ENCODE assay signal across 28 cellular contexts in genomic region chr15:56640549-56640948, GRCh38.
"Had no signal": no experiment of that assay in that cellular context is flagged by ENCODE, and none has a peak within 500 bp of the region (broad histone marks: within the 10 kb centered on the region; RNA-seq: fewer than 3 reads in every experiment).

No MANE protein-coding gene starts in this region.

- H3K9me3 Mint-ChIP-seq: mesothelial cell of epicardium; naive B cell; natural killer cell treated with Interleukin-12 subunit alpha and Interleukin-12 subunit beta and Interleukin-15 and Interleukin-18, amount 100 ng/mL, for 72 hours; neural crest cell; stimulated activated naive CD8-positive, alpha-beta T cell treated with anti-CD3 and anti-CD28 coated beads, Interleukin-15, amount 100 ng/mL, for 72 hours had no signal

- H3K4me3 Mint-ChIP-seq: mesothelial cell of epicardium; naive B cell; natural killer cell treated with Interleukin-12 subunit alpha and Interleukin-12 subunit beta and Interleukin-15 and Interleukin-18, amount 100 ng/mL, for 72 hours; neural crest cell; stimulated activated naive CD8-positive, alpha-beta T cell treated with anti-CD3 and anti-CD28 coated beads, Interleukin-15, amount 100 ng/mL, for 72 hours had no signal

- H3K36me3 ChIP-seq: suprapubic skin had no signal

- DNase-seq: cortex of kidney; dorsolateral prefrontal cortex; effector CD4-positive, alpha-beta T cell; foreskin keratinocyte; heart left ventricle; left cardiac atrium; left lung; mesenchymal stem cell; mucosa of descending colon; naive B cell; right lobe of liver; small intestine; stimulated activated CD4-positive, alpha-beta T cell treated with anti-CD3 and anti-CD28 coated beads, Interleukin-1b, Interleukin-23, amount 100 ng/mL, for 48 hours; stimulated activated CD4-positive, alpha-beta T cell treated with anti-CD3 and anti-CD28 coated beads, Interleukin-4, amount 100 ng/mL, for 1 hour; stimulated activated CD8-positive, alpha-beta memory T cell treated with anti-CD3 and anti-CD28 coated beads, Interleukin-4, amount 100 ng/mL, for 48 hours; stimulated activated naive CD4-positive, alpha-beta T cell; stimulated activated naive CD8-positive, alpha-beta T cell treated with anti-CD3 and anti-CD28 coated beads, Interleukin-15, amount 100 ng/mL, for 72 hours; transverse colon had no signal

- H3K4me3 ChIP-seq: dorsolateral prefrontal cortex, gastroesophageal sphincter, heart left ventricle, hepatocyte, left lung, mucosa of descending colon, right lobe of liver, suprapubic skin, transverse colon had no signal

- H3K4me1 Mint-ChIP-seq: mesothelial cell of epicardium; naive B cell; stimulated activated naive CD8-positive, alpha-beta T cell treated with anti-CD3 and anti-CD28 coated beads, Interleukin-15, amount 100 ng/mL, for 72 hours had no signal

- H3K27ac Mint-ChIP-seq: mesothelial cell of epicardium; natural killer cell treated with Interleukin-12 subunit alpha and Interleukin-12 subunit beta and Interleukin-15 and Interleukin-18, amount 100 ng/mL, for 72 hours; progenitor cell of endocrine pancreas; stimulated activated naive CD8-positive, alpha-beta T cell treated with anti-CD3 and anti-CD28 coated beads, Interleukin-15, amount 100 ng/mL, for 72 hours had no signal

- H3K9ac ChIP-seq: parathyroid adenoma had no signal

- H3K27me3 Mint-ChIP-seq: naive B cell; natural killer cell treated with Interleukin-12 subunit alpha and Interleukin-12 subunit beta and Interleukin-15 and Interleukin-18, amount 100 ng/mL, for 72 hours; progenitor cell of endocrine pancreas; stimulated activated naive CD8-positive, alpha-beta T cell treated with anti-CD3 and anti-CD28 coated beads, Interleukin-15, amount 100 ng/mL, for 72 hours had no signal

- H3K27ac ChIP-seq: dorsolateral prefrontal cortex, epithelial cell of prostate, foreskin keratinocyte, gastroesophageal sphincter, heart left ventricle, hepatocyte, left lung, parathyroid adenoma, right lobe of liver, suprapubic skin, transverse colon had no signal

- H3K9me3 ChIP-seq: gastroesophageal sphincter, heart left ventricle, left lung, mucosa of descending colon, right lobe of liver, suprapubic skin, transverse colon had no signal

- H3K36me3 Mint-ChIP-seq: mesothelial cell of epicardium; natural killer cell treated with Interleukin-12 subunit alpha and Interleukin-12 subunit beta and Interleukin-15 and Interleukin-18, amount 100 ng/mL, for 72 hours had no signal

- ATAC-seq: esophagus mucosa; foreskin keratinocyte; gastroesophageal sphincter; heart left ventricle; left cardiac atrium; left lung; mucosa of descending colon; natural killer cell treated with Interleukin-12 subunit alpha and Interleukin-12 subunit beta and Interleukin-15 and Interleukin-18, amount 100 ng/mL, for 72 hours; right lobe of liver; stimulated activated naive CD8-positive, alpha-beta T cell treated with anti-CD3 and anti-CD28 coated beads, Interleukin-15, amount 100 ng/mL, for 72 hours had no signal
